ENCODE assay signal across 26 cellular contexts in the genomic region with DNA sequence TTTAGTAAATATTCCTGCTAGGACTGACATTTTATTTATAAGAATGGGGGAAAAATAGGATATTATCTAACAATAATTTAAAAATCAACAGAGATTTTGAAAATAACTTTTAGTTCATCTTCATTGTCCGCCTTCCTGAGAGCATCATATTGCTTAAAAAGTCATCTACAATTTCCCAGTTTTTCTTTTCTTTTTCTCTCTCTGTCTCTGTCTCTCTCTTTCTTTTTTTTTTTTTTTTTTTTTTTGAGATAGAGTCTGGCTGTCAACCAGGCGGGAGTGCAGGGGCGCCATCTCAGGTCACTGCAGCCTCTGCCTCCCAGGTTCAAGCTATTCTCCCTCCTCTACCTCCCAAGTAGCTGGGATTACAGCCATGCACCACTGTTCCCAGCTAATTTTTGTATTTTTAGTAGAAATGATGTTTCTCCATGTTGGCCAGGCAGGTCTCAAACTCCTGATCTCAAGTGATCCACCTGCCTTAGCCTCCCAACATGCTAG.
"Had no signal": no experiment of that assay in that cellular context is flagged by ENCODE, and none has a peak within 500 bp of the region (broad histone marks: within the 10 kb centered on the region; RNA-seq: fewer than 3 reads in every experiment).

No MANE protein-coding gene starts in this region.

- H3K4me1 ChIP-seq: adrenal gland, SJCRH30 had no signal

- H3K27ac ChIP-seq: adrenal gland, SJCRH30, WERI-Rb-1 had no signal

- H3K27me3 ChIP-seq: adrenal gland, SJCRH30 had no signal

- H3K4me3 ChIP-seq: adrenal gland, SJCRH30 had no signal

- H3K4me2 ChIP-seq: SK-N-SH had no signal

- H3K36me3 Mint-ChIP-seq: activated naive CD8-positive, alpha-beta T cell treated with anti-CD3 and anti-CD28 coated beads, Interleukin-2, amount 10 ng/mL, durations not matched to agents 7 days and 5 days had no signal

- H3K4me3 Mint-ChIP-seq: activated CD8-positive, alpha-beta T cell treated with anti-CD3 and anti-CD28 coated beads, Interleukin-2, amount 10 ng/mL, durations not matched to agents 7 days and 5 days; activated naive CD8-positive, alpha-beta T cell treated with anti-CD3 and anti-CD28 coated beads, Interleukin-2, amount 10 ng/mL, durations not matched to agents 7 days and 5 days had no signal

- H3K4me1 Mint-ChIP-seq: activated naive CD8-positive, alpha-beta T cell treated with anti-CD3 and anti-CD28 coated beads, Interleukin-2, amount 10 ng/mL, durations not matched to agents 7 days and 5 days had no signal

- H3K36me3 ChIP-seq: adrenal gland, SJCRH30, WERI-Rb-1 had no signal

- H3K9me3 Mint-ChIP-seq: activated naive CD8-positive, alpha-beta T cell treated with anti-CD3 and anti-CD28 coated beads, Interleukin-2, amount 10 ng/mL, durations not matched to agents 7 days and 5 days had no signal

- H3K9ac ChIP-seq: SK-N-SH had no signal

- DNase-seq: activated CD4-positive, alpha-beta T cell treated with anti-CD3 and anti-CD28 coated beads for 4 hours; activated CD4-positive, alpha-beta T cell treated with anti-CD3 and anti-CD28 coated beads, Interleukin-2, amount 50 U/mL, for 4 hours; activated CD8-positive, alpha-beta memory T cell treated with anti-CD3 and anti-CD28 coated beads, Interleukin-2, amount 50 U/mL, for 48 hours; activated CD8-positive, alpha-beta T cell treated with anti-CD3 and anti-CD28 coated beads, Interleukin-2, amount 10 ng/mL, durations not matched to agents 7 days and 5 days; activated naive CD4-positive, alpha-beta T cell treated with anti-CD3 and anti-CD28 coated beads, Interleukin-2, amount 50 U/mL, for 16 hours; activated naive CD8-positive, alpha-beta T cell treated with anti-CD3 and anti-CD28 coated beads, Interleukin-2, amount 10 ng/mL, durations not matched to agents 7 days and 5 days; activated T-cell treated with anti-CD3 and anti-CD28 coated beads, Interleukin-2, amount 50 U/mL, for 1 hour; adrenal gland; anterior cingulate cortex; cerebellar nuclear complex; Karpas-422; MM.1S; NCI-H1105 treated with DMSO at 0.1 percent for 48 hours; NCI-H1436 treated with DMSO at 0.1 percent for 48 hours; NCI-H187; NCI-H2081; NCI-H446 treated with DMSO at 0.1 percent for 48 hours; NCI-H524 treated with DMSO at 0.1 percent for 48 hours; NCI-H82; NK-92 treated with Interleukin-12 subunit alpha and Interleukin-12 subunit beta, amount 100 ng/mL, for 24 hours; OCI-M1; RPMI8226; SJCRH30; SK-N-SH; T-helper 1 cell; WERI-Rb-1 had no signal

- H3K27ac Mint-ChIP-seq: activated CD8-positive, alpha-beta T cell treated with anti-CD3 and anti-CD28 coated beads, Interleukin-2, amount 10 ng/mL, durations not matched to agents 7 days and 5 days; activated naive CD8-positive, alpha-beta T cell treated with anti-CD3 and anti-CD28 coated beads, Interleukin-2, amount 10 ng/mL, durations not matched to agents 7 days and 5 days had no signal

- H3K9me3 ChIP-seq: adrenal gland, SJCRH30, SK-N-SH had no signal
